22 cellular contexts compared by ENCODE assay signal in the genomic region with DNA sequence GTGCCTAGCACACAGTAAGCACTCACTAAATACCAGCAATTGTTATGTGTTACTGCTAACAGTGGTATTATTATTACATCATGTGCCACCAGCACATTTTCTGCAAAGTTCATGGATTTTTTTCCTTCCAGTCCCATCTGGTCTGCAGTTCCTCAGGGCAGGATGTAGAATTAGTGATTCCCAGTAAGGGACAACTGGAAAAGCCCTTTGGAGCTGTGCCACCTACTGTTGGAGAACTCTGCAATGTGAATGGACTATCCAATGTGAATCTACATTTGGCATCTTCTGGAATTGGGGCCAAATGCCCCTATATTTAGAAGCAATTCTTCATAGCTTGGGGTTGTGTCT.
"Had no signal": no experiment of that assay in that cellular context is flagged by ENCODE, and none has a peak within 500 bp of the region (broad histone marks: within the 10 kb centered on the region; RNA-seq: fewer than 3 reads in every experiment).

No MANE protein-coding gene starts in this region.

- H3K27ac ChIP-seq: gastroesophageal sphincter, left ventricle myocardium inferior, lower lobe of right lung, neural progenitor cell, ovary, right atrium auricular region, sigmoid colon, upper lobe of left lung, uterus had no signal

- H3K27ac Mint-ChIP-seq: immature natural killer cell; memory B cell; mesothelial cell of epicardium; natural killer cell treated with Interleukin-12 subunit alpha and Interleukin-12 subunit beta and Interleukin-15 and Interleukin-18, amount 100 ng/mL, for 72 hours; neural progenitor cell had no signal

- H3K9me3 ChIP-seq: gastroesophageal sphincter, left ventricle myocardium inferior, lower lobe of right lung, ovary, right atrium auricular region, sigmoid colon, upper lobe of left lung, uterus had no signal

- H3K9me3 Mint-ChIP-seq: memory B cell; natural killer cell treated with Interleukin-12 subunit alpha and Interleukin-12 subunit beta and Interleukin-15 and Interleukin-18, amount 100 ng/mL, for 72 hours had no signal

- H3K4me1 ChIP-seq: gastroesophageal sphincter, left ventricle myocardium inferior, lower lobe of right lung, neural progenitor cell, right atrium auricular region, sigmoid colon, upper lobe of left lung, uterus had no signal

- H3K4me1 Mint-ChIP-seq: immature natural killer cell, memory B cell, neural progenitor cell had no signal

- H3K36me3 Mint-ChIP-seq: memory B cell; mesothelial cell of epicardium; natural killer cell treated with Interleukin-12 subunit alpha and Interleukin-12 subunit beta and Interleukin-15 and Interleukin-18, amount 100 ng/mL, for 72 hours had no signal

- H3K4me3 ChIP-seq: gastroesophageal sphincter, left ventricle myocardium inferior, lower lobe of right lung, neural progenitor cell, ovary, right atrium auricular region, sigmoid colon, upper lobe of left lung, uterus had no signal

- DNase-seq: erythroblast; glutamatergic neuron; immature natural killer cell; left cardiac atrium; left ventricle myocardium inferior; lower lobe of right lung; nucleus accumbens; ovary; sigmoid colon; small intestine; stimulated activated CD4-positive, alpha-beta T cell treated with anti-CD3 and anti-CD28 coated beads, Interleukin-12 subunit alpha, Interleukin-12 subunit beta, amount 100 ng/mL, for 4 hours; stimulated activated naive CD4-positive, alpha-beta T cell treated with Interleukin-2 at 50 U/mL for 16 hours; upper lobe of left lung; uterus had no signal

- H3K36me3 ChIP-seq: gastroesophageal sphincter, left ventricle myocardium inferior, lower lobe of right lung, neural progenitor cell, ovary, right atrium auricular region, sigmoid colon, upper lobe of left lung, uterus had no signal

- H3K4me2 ChIP-seq: neural progenitor cell had no signal

- H3K9ac ChIP-seq: neural progenitor cell had no signal

- H3K27me3 ChIP-seq: gastroesophageal sphincter, neural progenitor cell, ovary, right atrium auricular region, sigmoid colon, upper lobe of left lung, uterus had no signal

- FAIRE-seq: endothelial cell of umbilical vein, keratinocyte, small intestine had no signal

- H2AFZ ChIP-seq: neural progenitor cell had no signal

- H3K4me3 Mint-ChIP-seq: immature natural killer cell; memory B cell; mesothelial cell of epicardium; natural killer cell treated with Interleukin-12 subunit alpha and Interleukin-12 subunit beta and Interleukin-15 and Interleukin-18, amount 100 ng/mL, for 72 hours; neural progenitor cell had no signal
